11 cellular contexts compared by ENCODE assay signal in genomic region chr2:121309801-121310200, GRCh38. TPM values are rescaled to one million over a fixed set of nuclear protein-coding genes. Genes with fewer than 3 reads are reported as not detected.
DNase-seq lines count a peak whose midpoint lies in the region; ATAC-seq and TF ChIP-seq lines count a peak whose summit lies in the region.
"Had no signal": no experiment of that assay in that cellular context is flagged by ENCODE, and none has a peak within 500 bp of the region (broad histone marks: within the 10 kb centered on the region; RNA-seq: fewer than 3 reads in every experiment).

No MANE protein-coding gene starts in this region.

- H3K27me3 Mint-ChIP-seq in T-helper 2 cell treated with Interferon-gamma antibody and Interleukin-4, amounts not matched to agents 5 μg/mL and 100 μg/mL, for 36 hours (ENCODE audit: low read depth), result peaks cover 52% of the 10 kb centered on the region

- ATAC-seq in GM18909 (IDR thresholded peaks at IDR 0.05; ENCODE audit: poor library complexity, unreplicated experiment) (peak; percentile 95), HG02885 (IDR thresholded peaks at IDR 0.05; ENCODE audit: poor library complexity, unreplicated experiment) (peak; percentile 77)
- ATAC-seq: pancreas had no signal

- H3K36me3 Mint-ChIP-seq in T-helper 2 cell treated with Interferon-gamma antibody and Interleukin-4, amounts not matched to agents 5 μg/mL and 100 μg/mL, for 36 hours (ENCODE audit: low read depth), result no peaks in the 10 kb centered on the region

- H3K4me1 Mint-ChIP-seq in T-helper 2 cell treated with Interferon-gamma antibody and Interleukin-4, amounts not matched to agents 5 μg/mL and 100 μg/mL, for 36 hours (ENCODE audit: low read depth), result peaks cover 5% of the 10 kb centered on the region

- no peak for DNase-seq in T-helper 2 cell treated with Interferon-gamma antibody and Interleukin-4, amounts not matched to agents 5 μg/mL and 100 μg/mL, for 36 hours (ENCODE audit: low spot score)
- DNase-seq in myocyte (ENCODE audit: low read depth) (peak; percentile 18), HEK293T (ENCODE audit: extremely low spot score) (no peak), kidney glomerular epithelial cell (lab: John Stamatoyannopoulos, UW) (no peak), NCI-H2227 treated with DMSO at 0.1 percent for 48 hours (lab: John Stamatoyannopoulos, UW) (no peak)
- DNase-seq: activated CD8-positive, alpha-beta memory T cell treated with anti-CD3 and anti-CD28 coated beads, Interleukin-2, amount 50 U/mL, for 48 hours; central memory CD4-positive, alpha-beta T cell; NCI-H1105; pancreas had no signal

- H3K27ac Mint-ChIP-seq in T-helper 2 cell treated with Interferon-gamma antibody and Interleukin-4, amounts not matched to agents 5 μg/mL and 100 μg/mL, for 36 hours, result no peak overlapping the region

- CTCF ChIA-PET in HEK293T (lab: Yijun Ruan, JAX), result no interaction called here

- POLR2A ChIA-PET in HEK293T (lab: Yijun Ruan, JAX), result no interaction called here

- peak overlapping the region; percentile 33 for H3K4me3 Mint-ChIP-seq in T-helper 2 cell treated with Interferon-gamma antibody and Interleukin-4, amounts not matched to agents 5 μg/mL and 100 μg/mL, for 36 hours

- no peaks in the 10 kb centered on the region for H3K9me3 Mint-ChIP-seq in T-helper 2 cell treated with Interferon-gamma antibody and Interleukin-4, amounts not matched to agents 5 μg/mL and 100 μg/mL, for 36 hours

TF ChIP-seq in HEK293T, 16 proteins besides CTCF, POLR2A, EP300 and RAD21:
- no peak for TF ChIP-seq LEF1 (IDR thresholded peaks at IDR 0.05; ENCODE audit: borderline replicate concordance)
- TF ChIP-seq ARNT (IDR thresholded peaks at IDR 0.05), result no peak
- no peak for TF ChIP-seq L3MBTL2 (conservative IDR thresholded peaks at IDR 0.05)
- no peak for TF ChIP-seq SUZ12 (IDR thresholded peaks at IDR 0.05)
- TF ChIP-seq BHLHE40 (IDR thresholded peaks at IDR 0.05; ENCODE audit: borderline replicate concordance), result no peak
- TF ChIP-seq ELF4 (IDR thresholded peaks at IDR 0.05), result no peak
- TF ChIP-seq NFRKB (IDR thresholded peaks at IDR 0.05), result no peak
- no peak for TF ChIP-seq FOXM1 (IDR thresholded peaks at IDR 0.05; ENCODE audit: borderline replicate concordance)

RNA-seq across cellular contexts. Expression of gene TFCP2L1, which starts 24.8 kb away (rescaled TPM):
- total RNA-seq in myocyte, result under 0.01 TPM in 1 of 2 replicates, not detected in the other
- polyA plus RNA-seq in myocyte (2012), result not detected
